10 cellular contexts compared by ENCODE assay signal in genomic region chr1:16618719-16619118, GRCh38.
DNase-seq lines count a peak whose midpoint lies in the region; ATAC-seq lines count a peak whose summit lies in the region.
"Had no signal": no experiment of that assay in that cellular context is flagged by ENCODE, and none has a peak within 500 bp of the region (broad histone marks: within the 10 kb centered on the region; RNA-seq: fewer than 3 reads in every experiment).

No MANE protein-coding gene starts in this region.

- intact Hi-C loops in posterior cingulate gyrus (cut with DNase I): no loop called here

- no peak overlapping the region for H3K4me3 ChIP-seq in SK-N-MC

- no peaks in the 10 kb centered on the region for H3K9me3 ChIP-seq in SK-N-MC (ENCODE audit: low read depth, low read length)

- H3K9ac ChIP-seq in SK-N-MC (ENCODE audit: insufficient read length): peak overlapping the region; percentile 0

- ATAC-seq in HG03139 (IDR thresholded peaks at IDR 0.05; ENCODE audit: unreplicated experiment): no peak
- ATAC-seq: activated CD8-positive, alpha-beta T cell treated with anti-CD3 and anti-CD28 coated beads, Interleukin-2, amount 10 ng/mL, durations not matched to agents 7 days and 5 days had no signal

- DNase-seq in NCI-H2171 treated with DMSO at 0.1 percent for 48 hours (lab: John Stamatoyannopoulos, UW): peak; percentile 36
- no peak for DNase-seq in NCI-H2171 (lab: John Stamatoyannopoulos, UW)
- DNase-seq in SK-N-MC (ENCODE audit: low read depth, low spot score): no peak
- DNase-seq in iPS DF 4.7 (ENCODE audit: extremely low read depth, low spot score): peak; percentile 60
- DNase-seq in posterior cingulate gyrus: peak in 8 of 10 donors; percentile 40 to 97 (median 68)
- DNase-seq in HCEC 1CT: no peak
- no peak for DNase-seq in NCI-H1105 (lab: John Stamatoyannopoulos, UW)
- DNase-seq: activated CD8-positive, alpha-beta T cell treated with anti-CD3 and anti-CD28 coated beads, Interleukin-2, amount 10 ng/mL, durations not matched to agents 7 days and 5 days; NCI-H748 treated with DMSO at 0.1 percent for 48 hours had no signal

- H3K36me3 ChIP-seq in SK-N-MC (ENCODE audit: insufficient read depth, low read length): peaks cover under 1% of the 10 kb centered on the region; the same call in 1 of the 2 replicates

- no peak overlapping the region for H3K27ac ChIP-seq in SK-N-MC

Comparison
In these comparisons a context has a peak if more than half of its experiments do, and no peak if none do; other contexts are left out.
1. DNase-seq: peak in NCI-H2171 treated with DMSO at 0.1 percent for 48 hours (single experiment), iPS DF 4.7 (single experiment) and posterior cingulate gyrus (8 of 10); none in NCI-H2171 (single experiment), SK-N-MC (single experiment), HCEC 1CT (single experiment) and NCI-H1105 (single experiment).